Comparison of ENCODE assay signal across 17 cellular contexts in the genomic region with DNA sequence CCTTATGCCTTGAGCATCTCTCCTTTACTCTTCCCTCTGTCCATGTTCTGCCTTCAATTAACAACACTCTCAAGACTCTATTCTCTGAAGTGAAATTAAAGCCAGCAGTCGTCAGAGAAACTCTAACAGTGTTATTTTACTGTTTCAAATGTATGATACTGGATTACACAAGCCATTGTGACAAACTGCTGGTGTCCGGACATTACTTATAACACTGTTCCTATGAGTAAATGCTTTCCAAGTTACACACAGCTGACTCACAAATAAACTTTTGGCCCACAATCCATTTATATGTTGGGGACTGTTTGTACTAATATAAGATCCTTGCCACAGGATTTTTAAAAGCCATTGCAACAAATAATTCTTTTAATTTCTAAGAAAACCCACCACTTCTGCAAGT.
DNase-seq lines count a peak whose midpoint lies in the region; ATAC-seq and TF ChIP-seq lines count a peak whose summit lies in the region.
"Had no signal": no experiment of that assay in that cellular context is flagged by ENCODE, and none has a peak within 500 bp of the region (broad histone marks: within the 10 kb centered on the region; RNA-seq: fewer than 3 reads in every experiment).

No MANE protein-coding gene starts in this region.

- H3K79me1 ChIP-seq in H9 (ENCODE audit: insufficient read depth, low read depth, low read length, poor library complexity, severe bottlenecking) = no peaks in the 10 kb centered on the region

- peaks cover 24 to 28% of the 10 kb centered on the region in 2 experiments for H3K4me1 Mint-ChIP-seq in H9

- no peak overlapping the region for H2BK15ac ChIP-seq in H9 (ENCODE audit: low read depth, low read length)

- DNase-seq in H9 (no peak), amniotic epithelial cell (ENCODE audit: low read depth) (peak; percentile 4), foreskin keratinocyte (peak; percentile 4 to 46), sciatic nerve (ENCODE audit: low spot score) (no peak), HEK293T (ENCODE audit: extremely low spot score) (no peak), SIG-M5 (lab: John Stamatoyannopoulos, UW) (no peak)
- DNase-seq: activated naive CD4-positive, alpha-beta T cell treated with Interleukin-2 at 50 U/mL for 16 hours; C1 segment of cervical spinal cord; caudate nucleus; DMS79 treated with DMSO at 0.1 percent for 48 hours; hypothalamus; NCI-H1048; occipital lobe had no signal

- no peaks in the 10 kb centered on the region for H4K20me1 ChIP-seq in H9 (ENCODE audit: control insufficient read depth, insufficient read depth, insufficient read length)

- H3K4ac ChIP-seq in H9 (ENCODE audit: low read depth, low read length) = no peak overlapping the region

- H2BK20ac ChIP-seq in H9 (ENCODE audit: low read depth, low read length, poor library complexity, severe bottlenecking) = no peak overlapping the region

- H2BK5ac ChIP-seq in H9 (ENCODE audit: insufficient read length, low read length) = no peak overlapping the region

- CTCF ChIA-PET in HEK293T (lab: Yijun Ruan, JAX) = no interaction called here

- H3K4me3 Mint-ChIP-seq in H9 = no peak overlapping the region
- H3K4me3 Mint-ChIP-seq: type B pancreatic cell had no signal

- H3K36me3 Mint-ChIP-seq in H9 (ENCODE audit: insufficient read depth in 1 of 3, low read depth in 3 of 3) = peaks cover 0 to 5% (median 0%) of the 10 kb centered on the region in 3 experiments; a peak in 2 of 7 replicates
- H3K36me3 Mint-ChIP-seq: type B pancreatic cell had no signal

- no peak for TF ChIP-seq CTCF in H9 (conservative IDR thresholded peaks at IDR 0.05)
- TF ChIP-seq CTCF in foreskin keratinocyte (conservative IDR thresholded peaks at IDR 0.05) = no peak

- peaks cover 2 to 16% of the 10 kb centered on the region in 2 experiments; a peak in 4 of 5 replicates for H3K9me3 Mint-ChIP-seq in H9
- H3K9me3 Mint-ChIP-seq: type B pancreatic cell had no signal

- H3K23me2 ChIP-seq in H9 (ENCODE audit: insufficient read length, low read depth, low read length, poor library complexity, severe bottlenecking) = no peaks in the 10 kb centered on the region

- H4K8ac ChIP-seq in H9 (replicated peaks; ENCODE audit: insufficient read length, low read depth, low read length) = no peak overlapping the region

- H3K4me1 ChIP-seq in H9 (ENCODE audit: insufficient read depth, low read length) (peaks cover 4% of the 10 kb centered on the region; the same call in 1 of the 2 replicates), foreskin keratinocyte (no peaks in the 10 kb centered on the region)

- no CpG with 5 or more reads among the region's 2 CpGs for WGBS in H9 (ENCODE audit: extremely low coverage, insufficient read length, low lambda C conversion rate)

- H4K91ac ChIP-seq in H9 (ENCODE audit: insufficient read length, low read depth, low read length) = no peak overlapping the region

- no peaks in the 10 kb centered on the region for H3K27me3 ChIP-seq in H9 (ENCODE audit: insufficient read depth, low read length)
- H3K27me3 ChIP-seq in foreskin keratinocyte = no peaks in the 10 kb centered on the region

- peak overlapping the region; percentile 24; the same call in 1 of the 2 replicates for H3K14ac ChIP-seq in H9 (ENCODE audit: insufficient read depth, low read length)

- no peak overlapping the region for H3K23ac ChIP-seq in H9 (ENCODE audit: insufficient read length, low read depth, low read length)

- intact Hi-C loops in sciatic nerve (cut with DNase I) = no loop called here

- H3K27ac ChIP-seq in H9 (ENCODE audit: insufficient read length, low read depth, low read length) (peak overlapping the region; percentile 40), foreskin keratinocyte (no peak overlapping the region)
- H3K27ac ChIP-seq: VCaP had no signal

- no peak overlapping the region for H3K4me2 ChIP-seq in H9 (ENCODE audit: insufficient read depth, insufficient read length, low read length)

- no peak overlapping the region for H3T11ph ChIP-seq in H9 (ENCODE audit: low read length)

- H3K9ac ChIP-seq in H9 (ENCODE audit: extremely low read depth, insufficient read length, low read length) = no peak overlapping the region

- H3K56ac ChIP-seq in H9 (ENCODE audit: insufficient read length, low read depth, low read length) = no peak overlapping the region

- H2BK120ac ChIP-seq in H9 (ENCODE audit: low read depth, low read length, poor library complexity, severe bottlenecking) = no peak overlapping the region

- POLR2A ChIA-PET in HEK293T (lab: Yijun Ruan, JAX) = no interaction called here

- no peak overlapping the region for H4K5ac ChIP-seq in H9 (ENCODE audit: insufficient read length, low read depth, low read length)

- H2BK12ac ChIP-seq in H9 (ENCODE audit: insufficient read length, low read depth, low read length) = no peak overlapping the region

- no peak overlapping the region for H3K18ac ChIP-seq in H9 (ENCODE audit: insufficient read length, low read depth, low read length)

- no peaks in the 10 kb centered on the region for H3K79me2 ChIP-seq in H9 (ENCODE audit: insufficient read depth, low read length)

- H3K27me3 Mint-ChIP-seq in H9 (ENCODE audit: low read depth) = no peaks in the 10 kb centered on the region; the same call in 1 of the 2 replicates
- H3K27me3 Mint-ChIP-seq: type B pancreatic cell had no signal

- peak overlapping the region; percentile 2 for H2AK5ac ChIP-seq in H9 (ENCODE audit: insufficient read length, low read length)

- no peak overlapping the region; a peak in 1 of 7 replicates for H3K27ac Mint-ChIP-seq in H9
- H3K27ac Mint-ChIP-seq: type B pancreatic cell had no signal

- no peaks in the 10 kb centered on the region for H3K9me3 ChIP-seq in H9 (ENCODE audit: control insufficient read depth, low read depth, low read length)

- ATAC-seq in foreskin keratinocyte = peak; percentile 66
- peak; percentile 59 for ATAC-seq in sciatic nerve
- ATAC-seq in GM18909 (IDR thresholded peaks at IDR 0.05; ENCODE audit: poor library complexity, unreplicated experiment) = no peak
- no peak for ATAC-seq in GM19463 (IDR thresholded peaks at IDR 0.05; ENCODE audit: unreplicated experiment)

- H2AFZ ChIP-seq in H9 (ENCODE audit: low read length) = no peak overlapping the region

TF ChIP-seq in HEK293T, 16 proteins besides CTCF, POLR2A, EP300 and RAD21:
- TF ChIP-seq CTBP1 (IDR thresholded peaks at IDR 0.05; ENCODE audit: borderline replicate concordance) (no peak), ELF4 (IDR thresholded peaks at IDR 0.05) (no peak), FOXA1 (IDR thresholded peaks at IDR 0.05) (no peak), ARNT (IDR thresholded peaks at IDR 0.05) (no peak), SP1 (IDR thresholded peaks at IDR 0.05) (no peak)

Comparison
In these comparisons a context has a peak if more than half of its experiments do, and no peak if none do; other contexts are left out.
1. DNase-seq: peak in amniotic epithelial cell (single experiment) and foreskin keratinocyte (2 of 2); none in H9 (single experiment), sciatic nerve (single experiment), HEK293T (single experiment) and SIG-M5 (single experiment).
2. ATAC-seq: peak in foreskin keratinocyte (single experiment) and sciatic nerve (single experiment); none in GM18909 (single experiment) and GM19463 (single experiment).